17 cellular contexts compared by ENCODE assay signal in genomic region chr12:896031-896430, GRCh38. TPM values are rescaled to one million over a fixed set of nuclear protein-coding genes. Genes with fewer than 3 reads are reported as not detected.
DNase-seq lines count a peak whose midpoint lies in the region; ATAC-seq and TF ChIP-seq lines count a peak whose summit lies in the region.
"Had no signal": no experiment of that assay in that cellular context is flagged by ENCODE, and none has a peak within 500 bp of the region (broad histone marks: within the 10 kb centered on the region; RNA-seq: fewer than 3 reads in every experiment).

No MANE protein-coding gene starts in this region.

- no peak for DNase-seq in mammary epithelial cell
- DNase-seq in MCF 10A (ENCODE audit: unreplicated experiment): no peak
- DNase-seq in OCI-LY7 (ENCODE audit: low spot score): no peak
- no peak for DNase-seq in coronary artery (ENCODE audit: low spot score)
- no peak for DNase-seq in thoracic aorta (ENCODE audit: low spot score)
- no peak for DNase-seq in foreskin melanocyte
- no peak for DNase-seq in GDM1 (lab: John Stamatoyannopoulos, UW)
- DNase-seq: Karpas-422, NCI-H1417 treated with DMSO at 0.1 percent for 48 hours, NCI-H187, NCI-H446, NCI-H526, RPMI8226 had no signal

- H3K36me3 Mint-ChIP-seq in MCF 10A (ENCODE audit: insufficient read depth, unreplicated experiment): peaks cover 85% of the 10 kb centered on the region

- H3K4me2 ChIP-seq in mammary epithelial cell (ENCODE audit: insufficient read depth, low read depth, low read length): no peak overlapping the region
- H3K4me2 ChIP-seq in OCI-LY7 (ENCODE audit: low read length): no peak overlapping the region

- POLR2A ChIA-PET in MCF 10A (lab: Yijun Ruan, JAX) (interaction anchor here (1.2 kb wide), 1 partner anchor 9 kb away, joined by 4 read pairs; no protein-coding TSS in a partner anchor), OCI-LY7 (lab: Charles Lee) (no interaction called here)

- H3K27ac Mint-ChIP-seq in MCF 10A (ENCODE audit: low read depth, unreplicated experiment): no peak overlapping the region
- H3K27ac Mint-ChIP-seq: B cell had no signal

- H3K27me3 Mint-ChIP-seq in MCF 10A (ENCODE audit: insufficient read depth, unreplicated experiment): no peaks in the 10 kb centered on the region
- H3K27me3 Mint-ChIP-seq: B cell had no signal

- H3K4me3 Mint-ChIP-seq in MCF 10A (ENCODE audit: unreplicated experiment): no peak overlapping the region
- H3K4me3 Mint-ChIP-seq: B cell, CD14-positive monocyte had no signal

- H3K27ac ChIP-seq in mammary epithelial cell (ENCODE audit: insufficient read depth, low read depth, low read length) (no peak overlapping the region), OCI-LY7 (ENCODE audit: low read depth, low read length, poor library complexity, severe bottlenecking) (no peak overlapping the region), coronary artery (peak overlapping the region; percentile 7 to 71), thoracic aorta (peak overlapping the region; percentile 58 to 77)

- no peaks in the 10 kb centered on the region for H3K9me3 Mint-ChIP-seq in MCF 10A (ENCODE audit: unreplicated experiment)
- H3K9me3 Mint-ChIP-seq: CD14-positive monocyte had no signal

- no peaks in the 10 kb centered on the region for H3K9me2 ChIP-seq in OCI-LY7 (ENCODE audit: insufficient read depth, low read length)

- no peak overlapping the region for H3K9ac ChIP-seq in mammary epithelial cell (ENCODE audit: insufficient read depth, low read length)

- H4K20me1 ChIP-seq in mammary epithelial cell (ENCODE audit: insufficient read depth, low read length) (no peaks in the 10 kb centered on the region), OCI-LY7 (ENCODE audit: insufficient read depth, low read length) (no peaks in the 10 kb centered on the region)

- H3K9me3 ChIP-seq in mammary epithelial cell (replicated peaks; ENCODE audit: insufficient read depth, low read length) (no peaks in the 10 kb centered on the region), OCI-LY7 (ENCODE audit: low read length) (no peaks in the 10 kb centered on the region), thoracic aorta (no peaks in the 10 kb centered on the region)

- TF ChIP-seq CTCF in mammary epithelial cell (conservative IDR thresholded peaks at IDR 0.05 in 1 of 2, IDR thresholded peaks at IDR 0.05 in 1 of 2; ENCODE audit: extremely low read depth in 1 of 2, insufficient read depth in 1 of 2, low read depth in 1 of 2, low read length in 2 of 2) (no peak), MCF 10A (IDR thresholded peaks at IDR 0.05; ENCODE audit: unreplicated experiment) (no peak), OCI-LY7 (conservative IDR thresholded peaks at IDR 0.05; ENCODE audit: low read length) (no peak), coronary artery (IDR thresholded peaks at IDR 0.05) (no peak), thoracic aorta (IDR thresholded peaks at IDR 0.05) (no peak)

- WGBS in mammary epithelial cell (ENCODE audit: low coverage, missing lambda C conversion rate): 61% methylated on average over 4 of the region's 4 CpGs

- H3K79me2 ChIP-seq in mammary epithelial cell (ENCODE audit: insufficient read depth, low read length) (no peaks in the 10 kb centered on the region), OCI-LY7 (ENCODE audit: insufficient read depth, low read depth, low read length) (no peaks in the 10 kb centered on the region)

- H2AFZ ChIP-seq in mammary epithelial cell (ENCODE audit: low read depth, low read length) (no peak overlapping the region), OCI-LY7 (ENCODE audit: low read length) (no peak overlapping the region)

- H3K27me3 ChIP-seq in mammary epithelial cell (ENCODE audit: insufficient read depth, low read length) (no peaks in the 10 kb centered on the region), thoracic aorta (replicated peaks; ENCODE audit: insufficient read depth) (no peaks in the 10 kb centered on the region)

- H3K4me3 ChIP-seq in mammary epithelial cell (replicated peaks in 1 of 3; ENCODE audit: insufficient read depth in 1 of 3, low read depth in 2 of 3, low read length in 3 of 3) (no peak overlapping the region), OCI-LY7 (ENCODE audit: low read depth, low read length, poor library complexity, severe bottlenecking) (no peak overlapping the region), coronary artery (no peak overlapping the region), thoracic aorta (peak overlapping the region; percentile 44)

- peaks cover 31% of the 10 kb centered on the region for H3K36me3 ChIP-seq in mammary epithelial cell (ENCODE audit: insufficient read depth, low read length)
- peaks cover 76% of the 10 kb centered on the region for H3K36me3 ChIP-seq in OCI-LY7 (ENCODE audit: insufficient read depth, low read length)
- peaks cover 24% of the 10 kb centered on the region for H3K36me3 ChIP-seq in thoracic aorta

- BruUV-seq in mammary epithelial cell (replicated peaks; lab: Mats Ljungman, UMichigan) (TSS peak; percentile 89), MCF 10A (replicated peaks; lab: Mats Ljungman, UMichigan) (no TSS peak), OCI-LY7 (replicated peaks; lab: Mats Ljungman, UMichigan) (TSS peak; percentile 41)

- in situ Hi-C loops in mammary epithelial cell (cut with MboI; ENCODE audit: low sequenced_read_pairs in 2 of 2): no loop called here

- ATAC-seq in thoracic aorta (ENCODE audit: insufficient number of reproducible peaks, low FRiP score, low read depth) (no peak), HG02852 (IDR thresholded peaks at IDR 0.05; ENCODE audit: unreplicated experiment) (no peak)
- ATAC-seq: PC-3 had no signal

- dilution Hi-C loops in mammary epithelial cell (cut with HindIII; ENCODE audit: low sequenced_read_pairs): no loop called here

- intact Hi-C loops in mammary epithelial cell (cut with micrococcal nuclease) (no loop called here), MCF 10A (cut with micrococcal nuclease) (loop anchor here (10.0 kb wide), 1 partner anchor 689 kb away; no protein-coding TSS in a partner anchor), OCI-LY7 (cut with micrococcal nuclease; ENCODE audit: unreplicated experiment) (loop anchor here (5.0 kb wide), 1 partner anchor 79 kb away; no protein-coding TSS in a partner anchor)

- peaks cover 6% of the 10 kb centered on the region for H3K4me1 Mint-ChIP-seq in MCF 10A (ENCODE audit: insufficient read depth, unreplicated experiment)
- H3K4me1 Mint-ChIP-seq: B cell had no signal

- no peaks in the 10 kb centered on the region for H3K4me1 ChIP-seq in mammary epithelial cell (ENCODE audit: insufficient read depth, low read length)
- H3K4me1 ChIP-seq in OCI-LY7 (ENCODE audit: insufficient read depth, low read length, poor library complexity, severe bottlenecking): no peaks in the 10 kb centered on the region
- peaks cover 16 to 19% of the 10 kb centered on the region in 2 donors for H3K4me1 ChIP-seq in thoracic aorta (ENCODE audit: control insufficient read depth in 1 of 2, low read depth in 2 of 2)

- CTCF ChIA-PET in mammary epithelial cell (lab: Charles Lee; ENCODE audit: low non-redundant PET) (no interaction called here), MCF 10A (lab: Yijun Ruan, JAX) (interaction anchor here (0.6 kb wide), 1 partner anchor 453 kb away, joined by 4 read pairs; no protein-coding TSS in a partner anchor), OCI-LY7 (lab: Charles Lee; ENCODE audit: unreplicated experiment) (no interaction called here)

RNA-seq across cellular contexts. Expression of gene RAD52, which starts 53.5 kb away (rescaled TPM):
- 10 to 100 TPM; 11.7 to 16.5 TPM for total RNA-seq in mammary epithelial cell
- polyA plus RNA-seq in mammary epithelial cell: 7.6 TPM
- polyA minus RNA-seq in mammary epithelial cell: 4.8 TPM
- total RNA-seq in MCF 10A (2022): 26.0 and 27.9 TPM in 2 replicates
- 30.8 and 31.8 TPM in 2 replicates for total RNA-seq in OCI-LY7 (2014; rRNA removed; shearing (Covaris generic))
- total RNA-seq in OCI-LY7 (2022): 20.7 and 30.3 TPM in 2 replicates
- total RNA-seq in thoracic aorta: 10 to 100 TPM; 21.5 to 21.9 TPM

Comparison
In these comparisons a context has a peak if more than half of its experiments do, and no peak if none do; other contexts are left out.
1. H3K27ac ChIP-seq: peak in coronary artery (2 of 2) and thoracic aorta (2 of 2); none in mammary epithelial cell (single experiment) and OCI-LY7 (single experiment).